ENCODE assay signal across 10 cellular contexts in the genomic region with DNA sequence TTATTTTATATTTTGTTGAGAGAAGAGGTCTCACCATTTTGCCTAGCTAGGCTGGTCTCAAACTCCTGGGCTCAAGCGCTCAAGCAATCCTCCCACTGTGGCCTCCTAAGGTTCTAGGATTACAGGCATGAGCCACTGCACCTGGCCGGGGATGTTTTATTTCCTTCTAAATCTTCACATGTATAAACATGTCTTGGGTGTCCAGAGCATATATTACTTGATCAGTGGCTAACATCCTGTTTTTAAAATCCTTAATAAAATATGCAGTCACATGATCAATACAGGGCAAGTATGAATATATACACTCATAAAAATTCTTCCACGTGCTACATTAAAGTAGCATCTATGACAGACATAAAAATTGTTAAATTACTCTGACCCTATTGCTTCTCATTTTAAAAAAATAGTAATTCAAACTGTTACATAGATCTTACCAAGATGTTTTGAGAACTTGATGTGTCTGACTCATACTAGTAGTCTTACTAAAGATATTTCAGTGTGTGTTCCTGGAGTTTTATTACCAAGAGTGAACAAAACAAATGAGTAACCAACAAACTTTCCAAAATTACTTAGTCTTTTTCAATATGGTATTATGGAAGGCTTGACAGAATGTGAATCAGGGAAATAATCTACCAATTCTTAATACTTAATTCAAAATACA.
DNase-seq lines count a peak whose midpoint lies in the region; ATAC-seq and TF ChIP-seq lines count a peak whose summit lies in the region.
"Had no signal": no experiment of that assay in that cellular context is flagged by ENCODE, and none has a peak within 500 bp of the region (broad histone marks: within the 10 kb centered on the region; RNA-seq: fewer than 3 reads in every experiment).

No MANE protein-coding gene starts in this region.

- H3K27ac Mint-ChIP-seq in activated T-helper 2 cell treated with anti-CD3 and anti-CD28 coated beads, Interferon-gamma antibody, Interleukin-2, Interleukin-4, amounts not matched to agents 10 μg/mL and 5 μg/mL and 100 μg/mL, durations not matched to agents 14 hours and 24 hours and 36 hours, result peak overlapping the region; percentile 86

- H3K4me1 Mint-ChIP-seq in activated T-helper 2 cell treated with anti-CD3 and anti-CD28 coated beads, Interferon-gamma antibody, Interleukin-2, Interleukin-4, amounts not matched to agents 10 μg/mL and 5 μg/mL and 100 μg/mL, durations not matched to agents 14 hours and 24 hours and 36 hours (ENCODE audit: low read depth), result peaks cover 53% of the 10 kb centered on the region

- intact Hi-C loops in activated T-helper 2 cell treated with anti-CD3 and anti-CD28 coated beads, Interferon-gamma antibody, Interleukin-2, Interleukin-4, amounts not matched to agents 10 μg/mL and 5 μg/mL and 100 μg/mL, durations not matched to agents 14 hours and 24 hours and 36 hours (cut with micrococcal nuclease), result loop anchor here (1.0 to 5.0 kb wide), 3 partner anchors 14 to 62 kb away; no protein-coding TSS in a partner anchor

- DNase-seq in activated CD4-positive, CD25-positive, alpha-beta regulatory T cell treated with anti-CD3 and anti-CD28 coated beads, Interleukin-2, amount 50 U/mL, for 72 hours, result no peak
- DNase-seq in activated T-helper 2 cell treated with anti-CD3 and anti-CD28 coated beads, Interferon-gamma antibody, Interleukin-2, Interleukin-4, amounts not matched to agents 10 μg/mL and 5 μg/mL and 100 μg/mL, durations not matched to agents 14 hours and 24 hours and 36 hours (ENCODE audit: low spot score), result no peak
- peak; percentile 45 to 68 for DNase-seq in foreskin fibroblast
- no peak for DNase-seq in stimulated activated naive CD8-positive, alpha-beta T cell treated with anti-CD3 and anti-CD28 coated beads, Interleukin-15, Interleukin-2, amounts not matched to agents 100 U/mL and 50 U/mL, for 24 hours
- no peak for DNase-seq in NOMO-1 treated with DMSO at 0.1 percent for 48 hours (lab: John Stamatoyannopoulos, UW; ENCODE audit: unreplicated experiment)
- no peak for DNase-seq in GF-D8 (lab: John Stamatoyannopoulos, UW)

- peaks cover 14% of the 10 kb centered on the region for H3K9me3 Mint-ChIP-seq in activated T-helper 2 cell treated with anti-CD3 and anti-CD28 coated beads, Interferon-gamma antibody, Interleukin-2, Interleukin-4, amounts not matched to agents 10 μg/mL and 5 μg/mL and 100 μg/mL, durations not matched to agents 14 hours and 24 hours and 36 hours

- H3K4me3 ChIP-seq in foreskin fibroblast (ENCODE audit: low read depth in 1 of 2, low read length in 2 of 2), result no peak overlapping the region
- H3K4me3 ChIP-seq: cardiac muscle cell, skin epidermis had no signal

- no peaks in the 10 kb centered on the region for H3K27me3 Mint-ChIP-seq in activated T-helper 2 cell treated with anti-CD3 and anti-CD28 coated beads, Interferon-gamma antibody, Interleukin-2, Interleukin-4, amounts not matched to agents 10 μg/mL and 5 μg/mL and 100 μg/mL, durations not matched to agents 14 hours and 24 hours and 36 hours (ENCODE audit: low read depth)

- H3K36me3 Mint-ChIP-seq in activated T-helper 2 cell treated with anti-CD3 and anti-CD28 coated beads, Interferon-gamma antibody, Interleukin-2, Interleukin-4, amounts not matched to agents 10 μg/mL and 5 μg/mL and 100 μg/mL, durations not matched to agents 14 hours and 24 hours and 36 hours (ENCODE audit: low read depth), result peaks cover 65% of the 10 kb centered on the region

- ATAC-seq in activated CD4-positive, CD25-positive, alpha-beta regulatory T cell treated with anti-CD3 and anti-CD28 coated beads, Interleukin-2, amount 50 U/mL, for 24 hours, result peak; percentile 86 to 88
- ATAC-seq in stimulated activated naive CD8-positive, alpha-beta T cell treated with anti-CD3 and anti-CD28 coated beads, Interleukin-15, Interleukin-2, amounts not matched to agents 100 U/mL and 50 U/mL, for 24 hours, result peak; percentile 72
- ATAC-seq in GM18498 (IDR thresholded peaks at IDR 0.05; ENCODE audit: unreplicated experiment), result no peak

- TF ChIP-seq CTCF in foreskin fibroblast (IDR thresholded peaks at IDR 0.05; ENCODE audit: low read depth, low read length), result no peak

- H3K4me3 Mint-ChIP-seq in activated T-helper 2 cell treated with anti-CD3 and anti-CD28 coated beads, Interferon-gamma antibody, Interleukin-2, Interleukin-4, amounts not matched to agents 10 μg/mL and 5 μg/mL and 100 μg/mL, durations not matched to agents 14 hours and 24 hours and 36 hours (ENCODE audit: low read depth), result peak overlapping the region; percentile 54

Comparison
In these comparisons a context has a peak if more than half of its experiments do, and no peak if none do; other contexts are left out.
1. DNase-seq: peak in foreskin fibroblast (2 of 2); none in activated CD4-positive, CD25-positive, alpha-beta regulatory T cell treated with anti-CD3 and anti-CD28 coated beads, Interleukin-2, amount 50 U/mL, for 72 hours (single experiment), activated T-helper 2 cell treated with anti-CD3 and anti-CD28 coated beads, Interferon-gamma antibody, Interleukin-2, Interleukin-4, amounts not matched to agents 10 μg/mL and 5 μg/mL and 100 μg/mL, durations not matched to agents 14 hours and 24 hours and 36 hours (single experiment), stimulated activated naive CD8-positive, alpha-beta T cell treated with anti-CD3 and anti-CD28 coated beads, Interleukin-15, Interleukin-2, amounts not matched to agents 100 U/mL and 50 U/mL, for 24 hours (single experiment), NOMO-1 treated with DMSO at 0.1 percent for 48 hours (single experiment) and GF-D8 (single experiment).